ENCODE assay signal across 14 cellular contexts in the genomic region with DNA sequence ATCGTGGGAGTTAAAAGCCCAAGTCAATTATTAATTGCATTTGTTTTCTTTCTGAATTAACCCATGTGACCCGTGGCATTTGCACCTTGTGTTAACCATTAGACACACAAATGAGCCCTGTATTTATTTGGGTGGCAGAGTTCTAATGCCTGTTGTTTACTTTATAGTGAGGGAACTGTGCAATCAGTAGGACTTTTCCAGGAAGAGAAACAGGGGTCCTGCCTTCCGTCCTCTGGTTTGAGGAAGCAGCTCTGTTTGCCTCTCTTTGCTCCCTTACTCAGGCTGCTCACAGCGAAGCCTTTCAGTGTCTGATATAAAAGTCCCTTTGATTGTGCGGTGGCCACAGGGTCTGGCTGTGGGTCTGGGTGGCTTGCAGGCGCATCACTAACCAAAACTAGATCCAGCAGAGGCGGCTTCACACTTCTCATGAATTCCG.
DNase-seq lines count a peak whose midpoint lies in the region; ATAC-seq and TF ChIP-seq lines count a peak whose summit lies in the region.
"Had no signal": no experiment of that assay in that cellular context is flagged by ENCODE, and none has a peak within 500 bp of the region (broad histone marks: within the 10 kb centered on the region; RNA-seq: fewer than 3 reads in every experiment).

No MANE protein-coding gene starts in this region.

- no peak for TF ChIP-seq POLR2A in body of pancreas (IDR thresholded peaks at IDR 0.05)

- H3K9me3 Mint-ChIP-seq in CD4-positive, alpha-beta memory T cell: no peaks in the 10 kb centered on the region

- WGBS in body of pancreas, 2 donors: 39 to 40% methylated on average over 8 of the region's 8 CpGs

- no peak overlapping the region for H3K27ac Mint-ChIP-seq in CD4-positive, alpha-beta memory T cell

- peak overlapping the region in 3 of 4 donors; percentile 39 to 80 (median 58) for H3K27ac ChIP-seq in body of pancreas
- H3K27ac ChIP-seq in CD4-positive, alpha-beta memory T cell (ENCODE audit: low read depth, low read length): no peak overlapping the region

- no peaks in the 10 kb centered on the region for H3K27me3 Mint-ChIP-seq in CD4-positive, alpha-beta memory T cell

- no peaks in the 10 kb centered on the region for H3K4me1 Mint-ChIP-seq in CD4-positive, alpha-beta memory T cell
- H3K4me1 Mint-ChIP-seq: naive B cell had no signal

- ATAC-seq in body of pancreas: peak; percentile 76
- ATAC-seq in left colon: peak; percentile 66
- no peak for ATAC-seq in HG02623 (IDR thresholded peaks at IDR 0.05; ENCODE audit: unreplicated experiment)
- no peak for ATAC-seq in HG03095 (IDR thresholded peaks at IDR 0.05; ENCODE audit: unreplicated experiment)
- ATAC-seq in HG03045 (IDR thresholded peaks at IDR 0.05; ENCODE audit: unreplicated experiment): no peak

- H3K9me3 ChIP-seq in body of pancreas: no peaks in the 10 kb centered on the region
- no peaks in the 10 kb centered on the region for H3K9me3 ChIP-seq in CD4-positive, alpha-beta memory T cell (ENCODE audit: control insufficient read depth in 1 of 2, low read length in 2 of 2)
- H3K9me3 ChIP-seq: adrenal gland had no signal

- no peaks in the 10 kb centered on the region for H3K36me3 ChIP-seq in body of pancreas (replicated peaks in 1 of 2; ENCODE audit: insufficient read depth in 1 of 2, low read depth in 2 of 2)
- no peaks in the 10 kb centered on the region for H3K36me3 ChIP-seq in CD4-positive, alpha-beta memory T cell (ENCODE audit: insufficient read depth, low read length)
- H3K36me3 ChIP-seq: adrenal gland had no signal

- peak in 12 of 14 donors; percentile 10 to 71 (median 52) for DNase-seq in C1 segment of cervical spinal cord (lab: John Stamatoyannopoulos, UW)
- DNase-seq in body of pancreas: peak in 2 of 4 donors; percentile 10 to 32
- peak in 1 of 2 donors; percentile 25 for DNase-seq in left colon
- peak in 7 of 10 donors; percentile 31 to 93 (median 60) for DNase-seq in posterior cingulate gyrus
- no peak for DNase-seq in CD4-positive, alpha-beta memory T cell
- DNase-seq: activated T-cell treated with anti-CD3 and anti-CD28 coated beads for 4 hours; KG1; naive B cell; NCI-H187; stimulated activated CD4-positive, alpha-beta T cell treated with anti-CD3 and anti-CD28 coated beads, Interleukin-15, amount 100 ng/mL, for 24 hours had no signal

- no peak for TF ChIP-seq CTCF in body of pancreas (IDR thresholded peaks at IDR 0.05)

- H3K27me3 ChIP-seq in body of pancreas: no peaks in the 10 kb centered on the region
- no peaks in the 10 kb centered on the region for H3K27me3 ChIP-seq in CD4-positive, alpha-beta memory T cell (ENCODE audit: insufficient read depth, low read length)
- H3K27me3 ChIP-seq: adrenal gland had no signal

- CTCF ChIA-PET in CD4-positive, alpha-beta memory T cell (lab: Charles Lee; ENCODE audit: partially characterized antibody): no interaction called here

- intact Hi-C loops in body of pancreas (cut with DNase I) (no loop called here), left colon (cut with DNase I, micrococcal nuclease) (no loop called here), posterior cingulate gyrus (cut with DNase I) (loop anchor here (5.0 kb wide), 1 partner anchor 83 kb away; no protein-coding TSS in a partner anchor)
- intact Hi-C loops in CD4-positive, alpha-beta memory T cell (cut with micrococcal nuclease): no loop called here

- H3K36me3 Mint-ChIP-seq in CD4-positive, alpha-beta memory T cell: no peaks in the 10 kb centered on the region

- H3K4me3 ChIP-seq in body of pancreas: no peak overlapping the region
- H3K4me3 ChIP-seq in CD4-positive, alpha-beta memory T cell (ENCODE audit: low read length in 2 of 2): no peak overlapping the region
- H3K4me3 ChIP-seq: adrenal gland had no signal

- peaks cover 15% of the 10 kb centered on the region for H3K4me1 ChIP-seq in body of pancreas
- no peaks in the 10 kb centered on the region for H3K4me1 ChIP-seq in CD4-positive, alpha-beta memory T cell (ENCODE audit: insufficient read depth, low read length)

- POLR2A ChIA-PET in CD4-positive, alpha-beta memory T cell (lab: Charles Lee; ENCODE audit: partially characterized antibody): no interaction called here

- H3K4me3 Mint-ChIP-seq in CD4-positive, alpha-beta memory T cell: no peak overlapping the region
- H3K4me3 Mint-ChIP-seq: naive B cell had no signal

Comparison
In these comparisons a context has a peak if more than half of its experiments do, and no peak if none do; other contexts are left out.
1. DNase-seq: peak in C1 segment of cervical spinal cord (12 of 14) and posterior cingulate gyrus (7 of 10); none in CD4-positive, alpha-beta memory T cell (0 of 5).
2. ATAC-seq: peak in body of pancreas (single experiment) and left colon (single experiment); none in HG02623 (single experiment), HG03095 (single experiment) and HG03045 (single experiment).